8 cellular contexts compared by ENCODE assay signal in the genomic region with DNA sequence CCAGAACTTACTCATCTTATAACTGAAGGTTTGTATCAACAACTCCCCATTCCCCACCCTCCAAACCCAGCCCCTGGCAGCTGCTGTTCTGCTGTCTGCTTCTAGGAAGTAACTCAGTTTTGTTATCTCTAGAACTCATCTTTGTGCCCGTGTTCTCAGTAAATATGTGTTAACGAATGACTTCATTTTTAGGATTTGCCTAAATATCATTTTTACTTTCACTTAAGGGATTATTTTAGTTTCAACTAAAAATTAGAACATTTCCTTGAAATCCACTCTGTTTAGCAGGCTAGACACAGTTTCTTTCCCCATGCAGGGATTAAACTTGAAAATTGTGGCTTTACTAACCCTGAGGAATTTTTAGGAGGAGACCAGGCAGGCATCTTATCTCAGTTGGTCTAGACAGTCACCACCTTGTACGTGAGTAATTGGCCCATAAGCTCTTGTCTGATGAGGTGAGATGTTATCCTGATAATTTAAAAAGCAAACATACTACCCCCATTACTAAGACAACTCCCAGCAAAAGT.
DNase-seq lines count a peak whose midpoint lies in the region; ATAC-seq and TF ChIP-seq lines count a peak whose summit lies in the region.

No MANE protein-coding gene starts in this region.

- no peak overlapping the region for H2BK15ac ChIP-seq in mesenchymal stem cell (ENCODE audit: low read depth, poor library complexity, severe bottlenecking)

- no peak overlapping the region for H2AK5ac ChIP-seq in mesenchymal stem cell (ENCODE audit: low read length, severe bottlenecking)

- H3K4ac ChIP-seq in mesenchymal stem cell (ENCODE audit: low read depth in 1 of 2, low read length in 2 of 2), result no peak overlapping the region

- peak overlapping the region; percentile 65 for H3K9ac ChIP-seq in mesenchymal stem cell (ENCODE audit: low read length)

- no peak for TF ChIP-seq POLR2A in right lobe of liver (IDR thresholded peaks at IDR 0.05)

- H2AFZ ChIP-seq in mesenchymal stem cell (ENCODE audit: low read depth, low read length), result no peak overlapping the region

- H3K4me3 Mint-ChIP-seq in activated B cell treated with CpG ODN at 0.5 μM for 24 hours, result peak overlapping the region; percentile 64

- ATAC-seq in GM19043 (IDR thresholded peaks at IDR 0.05; ENCODE audit: low read depth, unreplicated experiment) (peak; percentile 42), HG03196 (IDR thresholded peaks at IDR 0.05; ENCODE audit: unreplicated experiment) (peak; percentile 47), activated B cell treated with CpG ODN at 0.5 μM for 24 hours (ENCODE audit: low read depth) (peak; percentile 31), right lobe of liver (no peak)

- no peaks in the 10 kb centered on the region for H3K27me3 Mint-ChIP-seq in activated B cell treated with CpG ODN at 0.5 μM for 24 hours

- WGBS in mesenchymal stem cell, result no CpG with 5 or more reads among the region's 3 CpGs
- WGBS in right lobe of liver (ENCODE audit: insufficient coverage, low coverage, low lambda C conversion rate, missing lambda C conversion rate), result 39% methylated on average over 3 of the region's 3 CpGs

- H3K4me1 ChIP-seq in mesenchymal stem cell (ENCODE audit: control insufficient read depth, insufficient read depth, low read depth, low read length), result peaks cover 15% of the 10 kb centered on the region
- H3K4me1 ChIP-seq in right atrium auricular region, result peaks cover 0 to 21% of the 10 kb centered on the region in 2 donors
- no peaks in the 10 kb centered on the region for H3K4me1 ChIP-seq in right lobe of liver

- no peak overlapping the region for H3K23ac ChIP-seq in mesenchymal stem cell (ENCODE audit: low read length in 2 of 2)

- H3K9me3 ChIP-seq in mesenchymal stem cell (ENCODE audit: control insufficient read depth, low read length) (no peaks in the 10 kb centered on the region), right atrium auricular region (no peaks in the 10 kb centered on the region), right lobe of liver (no peaks in the 10 kb centered on the region)

- CTCF ChIA-PET in activated B cell treated with CpG ODN at 0.5 μM for 24 hours (lab: Charles Lee), result no interaction called here

- TF ChIP-seq CTCF in activated B cell treated with CpG ODN at 0.5 μM for 24 hours (IDR thresholded peaks at IDR 0.05) (no peak), right atrium auricular region (IDR thresholded peaks at IDR 0.05) (no peak), right lobe of liver (IDR thresholded peaks at IDR 0.05) (no peak)

- H2BK5ac ChIP-seq in mesenchymal stem cell (ENCODE audit: low read depth, low read length, poor library complexity, severe bottlenecking), result no peak overlapping the region

- DNase-seq in activated B cell treated with CpG ODN at 0.5 μM for 24 hours, result no peak
- DNase-seq in mesenchymal stem cell, result no peak
- DNase-seq in C1 segment of cervical spinal cord (lab: John Stamatoyannopoulos, UW), result no peak
- DNase-seq in activated gamma-delta T cell treated with Interleukin-2 at 50 U/mL for 16 hours, result no peak
- DNase-seq in right atrium auricular region (ENCODE audit: low spot score), result no peak
- no peak for DNase-seq in right lobe of liver

- H2BK12ac ChIP-seq in mesenchymal stem cell (ENCODE audit: low read length in 2 of 2), result no peak overlapping the region

- peak overlapping the region; percentile 44 for H3K27ac ChIP-seq in mesenchymal stem cell (ENCODE audit: low read length, poor library complexity, severe bottlenecking)
- H3K27ac ChIP-seq in right atrium auricular region, result no peak overlapping the region
- no peak overlapping the region for H3K27ac ChIP-seq in right lobe of liver

- H3K4me2 ChIP-seq in mesenchymal stem cell (ENCODE audit: low read length, poor library complexity, severe bottlenecking), result peak overlapping the region; percentile 47

- POLR2A ChIA-PET in activated B cell treated with CpG ODN at 0.5 μM for 24 hours (lab: Charles Lee), result interaction anchor here (0.6 to 6.4 kb wide), 2 partner anchors 12 to 69 kb away, joined by 3 to 54 read pairs; no protein-coding TSS in a partner anchor

- no peaks in the 10 kb centered on the region for H3K36me3 ChIP-seq in mesenchymal stem cell (ENCODE audit: control insufficient read depth in 1 of 2, insufficient read depth in 2 of 2, low read depth in 1 of 2, low read length in 2 of 2)
- H3K36me3 ChIP-seq in right atrium auricular region, result no peaks in the 10 kb centered on the region
- no peaks in the 10 kb centered on the region for H3K36me3 ChIP-seq in right lobe of liver

- H3K9me3 Mint-ChIP-seq in activated B cell treated with CpG ODN at 0.5 μM for 24 hours, result no peaks in the 10 kb centered on the region

- peaks cover 17% of the 10 kb centered on the region for H3K79me1 ChIP-seq in mesenchymal stem cell (replicated peaks; ENCODE audit: low read length, poor library complexity, severe bottlenecking)

- peaks cover 99% of the 10 kb centered on the region for H3K4me1 Mint-ChIP-seq in activated B cell treated with CpG ODN at 0.5 μM for 24 hours

- no peak overlapping the region for H4K91ac ChIP-seq in mesenchymal stem cell (ENCODE audit: low read length)

- peaks cover 17% of the 10 kb centered on the region for H3K36me3 Mint-ChIP-seq in activated B cell treated with CpG ODN at 0.5 μM for 24 hours (ENCODE audit: low read depth)

- peak overlapping the region; percentile 89 for H3K27ac Mint-ChIP-seq in activated B cell treated with CpG ODN at 0.5 μM for 24 hours

- H2BK120ac ChIP-seq in mesenchymal stem cell (ENCODE audit: low read depth, low read length), result no peak overlapping the region

- no peak overlapping the region for H4K8ac ChIP-seq in mesenchymal stem cell (ENCODE audit: low read length)

- H3K14ac ChIP-seq in mesenchymal stem cell (ENCODE audit: low read length in 2 of 2), result no peak overlapping the region

- H3K27me3 ChIP-seq in mesenchymal stem cell (ENCODE audit: control insufficient read depth in 1 of 2, insufficient read depth in 1 of 2, low read length in 2 of 2), result no peaks in the 10 kb centered on the region
- H3K27me3 ChIP-seq in right atrium auricular region, result no peaks in the 10 kb centered on the region
- H3K27me3 ChIP-seq in right lobe of liver, result no peaks in the 10 kb centered on the region

- H3K18ac ChIP-seq in mesenchymal stem cell (ENCODE audit: low read depth in 1 of 2, low read length in 2 of 2), result peak overlapping the region in 1 of 2 experiments; percentile 65

- no peak overlapping the region for H3K4me3 ChIP-seq in mesenchymal stem cell (ENCODE audit: insufficient read depth in 1 of 2, low read depth in 1 of 2, low read length in 2 of 2)
- H3K4me3 ChIP-seq in right atrium auricular region, result no peak overlapping the region
- H3K4me3 ChIP-seq in right lobe of liver, result no peak overlapping the region

- intact Hi-C loops in activated B cell treated with CpG ODN at 0.5 μM for 24 hours (cut with micrococcal nuclease), result no loop called here
- intact Hi-C loops in right lobe of liver (cut with DNase I), result no loop called here

Comparison
In these comparisons a context has a peak if more than half of its experiments do, and no peak if none do; other contexts are left out.
1. ATAC-seq: peak in GM19043 (single experiment), HG03196 (single experiment) and activated B cell treated with CpG ODN at 0.5 μM for 24 hours (single experiment); none in right lobe of liver (0 of 4).